Comparison of ENCODE assay signal across 23 cellular contexts in genomic region chr7:1850111-1850975, GRCh38.
A peak's percentile ranks its signal among the peaks of the same experiment; 100 is the strongest.
DNase-seq lines count a peak whose midpoint lies in the region; ATAC-seq, FAIRE-seq and TF ChIP-seq lines count a peak whose summit lies in the region.
"Had no signal": no experiment of that assay in that cellular context is flagged by ENCODE, and none has a peak within 500 bp of the region (broad histone marks: within the 10 kb centered on the region; RNA-seq: fewer than 3 reads in every experiment).

No MANE protein-coding gene starts in this region.

- 94% methylated on average over 23 of the region's 33 CpGs for WGBS in K562 (ENCODE audit: insufficient coverage, low coverage, missing lambda C conversion rate)
- WGBS in right lobe of liver (ENCODE audit: insufficient coverage, low coverage, low lambda C conversion rate, missing lambda C conversion rate), result no CpG with 5 or more reads among the region's 33 CpGs

- no peak for TF ChIP-seq RAD21 in K562 (CRISPR knock-in tag; conservative IDR thresholded peaks at IDR 0.05 in 1 of 2, IDR thresholded peaks at IDR 0.05 in 1 of 2)

- no TSS peak for BruUV-seq in K562 (replicated peaks; lab: Mats Ljungman, UMichigan)

- H3K36me3 ChIP-seq in K562 (ENCODE audit: control insufficient read depth, insufficient read depth, low read length), result peaks cover 59% of the 10 kb centered on the region
- H3K36me3 ChIP-seq in right lobe of liver, result no peaks in the 10 kb centered on the region
- H3K36me3 ChIP-seq in upper lobe of right lung, result no peaks in the 10 kb centered on the region
- H3K36me3 ChIP-seq: colonic mucosa, thoracic aorta had no signal

- H3K27me3 ChIP-seq in K562 (ENCODE audit: control insufficient read depth in 2 of 2, insufficient read depth in 2 of 2, low read length in 2 of 2) (no peaks in the 10 kb centered on the region), right lobe of liver (no peaks in the 10 kb centered on the region), upper lobe of right lung (no peaks in the 10 kb centered on the region)
- H3K27me3 ChIP-seq: colonic mucosa had no signal

- no peaks in the 10 kb centered on the region for H4K20me1 ChIP-seq in K562 (replicated peaks; ENCODE audit: control insufficient read depth, insufficient read depth, low read length)

- H3K79me2 ChIP-seq in K562 (ENCODE audit: control insufficient read depth, insufficient read depth, low read length), result peaks cover 53% of the 10 kb centered on the region

- H3K27ac ChIP-seq in K562 (ENCODE audit: extremely low read depth, low read depth, low read length) (no peak overlapping the region), right lobe of liver (peak overlapping the region; percentile 38 to 92 (median 72)), upper lobe of right lung (no peak overlapping the region)
- H3K27ac ChIP-seq: colonic mucosa, GM23248, KMS-11, SK-N-MC, thoracic aorta had no signal

- peak overlapping the region in 1 of 2 experiments; percentile 82; a peak in 2 of 4 replicates for H3K9ac ChIP-seq in K562 (ENCODE audit: insufficient read depth in 1 of 2, low read depth in 2 of 2, low read length in 2 of 2)
- H3K9ac ChIP-seq: GM23248, KMS-11 had no signal

- no peak for FAIRE-seq in K562 (lab: Jason Lieb, UNC)

- DNase-seq in Right ventricle myocardium inferior (ENCODE audit: missing footprints) (peak; percentile 52), cardiac septum (ENCODE audit: low spot score) (no peak), K562 (ENCODE audit: extremely low read depth in 1 of 4, low spot score in 3 of 4) (no peak), right lobe of liver (peak; percentile 72 to 85 (median 82)), upper lobe of right lung (peak; percentile 59), AG20443 (ENCODE audit: low spot score) (no peak)
- DNase-seq: ACHN; activated CD8-positive, alpha-beta T cell treated with anti-CD3 and anti-CD28 coated beads, Interleukin-2, amount 10 ng/mL, durations not matched to agents 7 days and 5 days; activated naive CD8-positive, alpha-beta T cell treated with anti-CD3 and anti-CD28 coated beads for 36 hours; activated T-cell treated with anti-CD3 and anti-CD28 coated beads, Interleukin-2, amount 50 U/mL, for 4 hours; CD4-positive, alpha-beta T cell; colonic mucosa; GM23248; NCI-H1092 treated with DMSO at 0.1 percent for 48 hours; NCI-H2029 treated with DMSO at 0.1 percent for 48 hours; NCI-H446 had no signal

- CTCF ChIA-PET in K562 (lab: Yijun Ruan, JAX; ENCODE audit: low intra/inter-chr PET ratio), result no interaction called here

- POLR2A ChIA-PET in K562 (lab: Yijun Ruan, JAX), result interaction anchor here (0.6 to 0.7 kb wide), 2 partner anchors 17 to 359 kb away, joined by 3 read pairs; no protein-coding TSS in a partner anchor

- H3K4me3 ChIP-seq in K562 (no peak overlapping the region), right lobe of liver (peak overlapping the region in 1 of 3 donors; percentile 16), upper lobe of right lung (no peak overlapping the region)
- H3K4me3 ChIP-seq: colonic mucosa, GM23248, SK-N-MC, thoracic aorta had no signal

- ATAC-seq in Right ventricle myocardium inferior (no peak), K562 (no peak), right lobe of liver (peak; percentile 79 to 86 (median 84)), upper lobe of right lung (no peak), GM18861 (IDR thresholded peaks at IDR 0.05; ENCODE audit: unreplicated experiment) (no peak), HG02759 (IDR thresholded peaks at IDR 0.05; ENCODE audit: unreplicated experiment) (no peak)
- ATAC-seq: activated CD8-positive, alpha-beta T cell treated with anti-CD3 and anti-CD28 coated beads, Interleukin-2, amount 10 ng/mL, durations not matched to agents 7 days and 5 days; activated T-cell treated with anti-CD3 and anti-CD28 coated beads, Interleukin-2, amount 50 U/mL, for 4 hours; Panc1; stimulated activated memory B cell treated with anti-CD40 and anti-IgM and Interleukin-4, amounts not matched to agents 10 μg/mL and 1 μg/mL and 100 μg/mL, for 72 hours had no signal

- TF ChIP-seq CTCF in K562 (IDR thresholded peaks at IDR 0.05 in 2 of 3, conservative IDR thresholded peaks at IDR 0.05 in 1 of 3; ENCODE audit: insufficient read depth in 2 of 3, low read depth in 1 of 3, low read length in 3 of 3) (no peak), right lobe of liver (IDR thresholded peaks at IDR 0.05) (no peak), upper lobe of right lung (IDR thresholded peaks at IDR 0.05) (no peak)

- H3K9me3 ChIP-seq in K562 (replicated peaks; ENCODE audit: control insufficient read depth, insufficient read depth, low read depth, low read length), result no peaks in the 10 kb centered on the region
- H3K9me3 ChIP-seq in right lobe of liver, result no peaks in the 10 kb centered on the region
- H3K9me3 ChIP-seq in upper lobe of right lung, result no peaks in the 10 kb centered on the region
- H3K9me3 ChIP-seq: colonic mucosa, thoracic aorta had no signal

- H3K9me1 ChIP-seq in K562 (ENCODE audit: control insufficient read depth, insufficient read depth, low read length), result peaks cover 3% of the 10 kb centered on the region

- in situ Hi-C loops in K562 (cut with MboI), result no loop called here

- no peak overlapping the region for H2AFZ ChIP-seq in K562 (ENCODE audit: low read depth, low read length)
- H2AFZ ChIP-seq: GM23248 had no signal

- no peak overlapping the region for H3K4me2 ChIP-seq in K562 (ENCODE audit: insufficient read depth, low read length)
- H3K4me2 ChIP-seq: KMS-11 had no signal

- peaks cover 16 to 89% of the 10 kb centered on the region in 2 experiments for H3K4me1 ChIP-seq in K562 (replicated peaks in 1 of 2; ENCODE audit: control insufficient read depth in 2 of 2, insufficient read depth in 2 of 2, low read length in 2 of 2)
- peaks cover 0 to 37% (median 12%) of the 10 kb centered on the region in 4 donors for H3K4me1 ChIP-seq in right lobe of liver
- H3K4me1 ChIP-seq in upper lobe of right lung, result no peaks in the 10 kb centered on the region
- H3K4me1 ChIP-seq: colonic mucosa had no signal

- TF ChIP-seq POLR2A in K562 (conservative IDR thresholded peaks at IDR 0.05) (no peak), right lobe of liver (IDR thresholded peaks at IDR 0.05) (peak; percentile 9)

- intact Hi-C loops in Right ventricle myocardium inferior (cut with DNase I) (no loop called here), cardiac septum (cut with DNase I) (no loop called here), K562 (cut with micrococcal nuclease) (loop anchor here (10.0 kb wide), 1 partner anchor 254 kb away; no protein-coding TSS in a partner anchor), right lobe of liver (cut with DNase I) (no loop called here), upper lobe of right lung (cut with DNase I) (no loop called here)

- no peak for TF ChIP-seq EP300 in K562 (IDR thresholded peaks at IDR 0.05; ENCODE audit: low read length)

TF ChIP-seq in K562, 482 proteins besides CTCF, POLR2A, EP300 and RAD21:
- TF ChIP-seq ZNF253 (CRISPR knock-in tag; conservative IDR thresholded peaks at IDR 0.05), result no peak
- TF ChIP-seq CEBPB (tag; IDR thresholded peaks at IDR 0.05), result 0 out of 2 replicates have a peak, but pooled peaks have one; percentile 10
- no peak for TF ChIP-seq GATA2 (CRISPR knock-in tag; IDR thresholded peaks at IDR 0.05)
TF ChIP-seq in K562: peak in this region for 1.

Comparison
In these comparisons a context has a peak if more than half of its experiments do, and no peak if none do; other contexts are left out.
1. DNase-seq: peak in Right ventricle myocardium inferior (single experiment), right lobe of liver (3 of 3) and upper lobe of right lung (single experiment); none in cardiac septum (single experiment), K562 (0 of 4) and AG20443 (single experiment).
2. ATAC-seq: peak in right lobe of liver (4 of 4); none in Right ventricle myocardium inferior (single experiment), K562 (single experiment), upper lobe of right lung (single experiment), GM18861 (single experiment) and HG02759 (single experiment).
3. H3K27ac ChIP-seq: peak in right lobe of liver (3 of 3); none in K562 (single experiment) and upper lobe of right lung (single experiment).